ENCODE assay signal across 13 cellular contexts in genomic region chr11:102421262-102421661, GRCh38. TPM values are rescaled to one million over a fixed set of nuclear protein-coding genes. Genes with fewer than 3 reads are reported as not detected.
DNase-seq lines count a peak whose midpoint lies in the region; ATAC-seq, FAIRE-seq and TF ChIP-seq lines count a peak whose summit lies in the region.
"Had no signal": no experiment of that assay in that cellular context is flagged by ENCODE, and none has a peak within 500 bp of the region (broad histone marks: within the 10 kb centered on the region; RNA-seq: fewer than 3 reads in every experiment).

No MANE protein-coding gene starts in this region.

- no peaks in the 10 kb centered on the region for H3K9me3 ChIP-seq in naive thymus-derived CD4-positive, alpha-beta T cell (ENCODE audit: control insufficient read depth in 2 of 3, low read length in 3 of 3)

- H3K27me3 ChIP-seq in naive thymus-derived CD4-positive, alpha-beta T cell (ENCODE audit: control insufficient read depth in 2 of 2, insufficient read depth in 2 of 2, low read length in 2 of 2) = no peaks in the 10 kb centered on the region

- no peak for FAIRE-seq in GM12891 (lab: Jason Lieb, UNC)
- FAIRE-seq: endometrium, urothelium cell line had no signal

- H3K4me1 Mint-ChIP-seq in naive thymus-derived CD4-positive, alpha-beta T cell = peaks cover 67 to 100% (median 96%) of the 10 kb centered on the region in 7 donors

- peak; percentile 67 for DNase-seq in DMS153 treated with DMSO at 0.1 percent for 48 hours (lab: John Stamatoyannopoulos, UW; ENCODE audit: unreplicated experiment)
- peak; percentile 48 for DNase-seq in NCI-H1694 (lab: John Stamatoyannopoulos, UW)
- DNase-seq in SHP77 (lab: John Stamatoyannopoulos, UW) = peak; percentile 59 to 61
- peak in 7 of 9 donors; percentile 30 to 65 (median 52) for DNase-seq in naive thymus-derived CD4-positive, alpha-beta T cell
- no peak for DNase-seq in GM12891 (ENCODE audit: insufficient read length, low spot score)
- DNase-seq in ecto neural progenitor cell (ENCODE audit: low spot score) = no peak
- no peak for DNase-seq in HUDEP-2 (lab: John Stamatoyannopoulos, UW; ENCODE audit: unreplicated experiment in 76 of 76)
- DNase-seq: HCEC 1CT, naive B cell had no signal

- H3K27ac ChIP-seq in naive thymus-derived CD4-positive, alpha-beta T cell (ENCODE audit: low read depth, low read length) = peak overlapping the region; percentile 12
- H3K27ac ChIP-seq: HL-60 had no signal

- peak; percentile 61 for ATAC-seq in naive thymus-derived CD4-positive, alpha-beta T cell
- ATAC-seq in GM21367 (IDR thresholded peaks at IDR 0.05; ENCODE audit: unreplicated experiment) = no peak

- no peaks in the 10 kb centered on the region for H3K27me3 Mint-ChIP-seq in naive thymus-derived CD4-positive, alpha-beta T cell
- H3K27me3 Mint-ChIP-seq: naive B cell had no signal

- peaks cover 0 to 50% (median 29%) of the 10 kb centered on the region in 5 donors for H3K36me3 Mint-ChIP-seq in naive thymus-derived CD4-positive, alpha-beta T cell

- POLR2A ChIA-PET in naive thymus-derived CD4-positive, alpha-beta T cell (lab: Charles Lee) = interaction anchor here (0.7 to 2.5 kb wide), 8 partner anchors 9 to 29 kb away, joined by 3 to 9 read pairs (median 3); no protein-coding TSS in a partner anchor

- no peaks in the 10 kb centered on the region for H3K36me3 ChIP-seq in naive thymus-derived CD4-positive, alpha-beta T cell (ENCODE audit: control insufficient read depth in 2 of 3, insufficient read depth in 3 of 3, low read length in 3 of 3)

- peaks cover 13 to 75% of the 10 kb centered on the region in 2 donors for H3K4me1 ChIP-seq in naive thymus-derived CD4-positive, alpha-beta T cell (ENCODE audit: control insufficient read depth in 2 of 2, insufficient read depth in 2 of 2, low read length in 2 of 2)

- TF ChIP-seq POLR2A in GM12891 (IDR thresholded peaks at IDR 0.05; ENCODE audit: low read depth, low read length) = no peak

- H3K4me3 Mint-ChIP-seq in naive thymus-derived CD4-positive, alpha-beta T cell = peak overlapping the region in 8 of 10 donors; percentile 3 to 65 (median 54)
- H3K4me3 Mint-ChIP-seq: naive B cell had no signal

- no peak overlapping the region for H3K4me3 ChIP-seq in naive thymus-derived CD4-positive, alpha-beta T cell (ENCODE audit: low read length)

- CTCF ChIA-PET in naive thymus-derived CD4-positive, alpha-beta T cell (lab: Charles Lee) = interaction anchor here (0.7 to 1.4 kb wide), 2 partner anchors 31 to 47 kb away, joined by 3 read pairs; no protein-coding TSS in a partner anchor

- H3K27ac Mint-ChIP-seq in naive thymus-derived CD4-positive, alpha-beta T cell = peak overlapping the region in 8 of 9 donors; percentile 61 to 97 (median 88)

- H3K9me3 Mint-ChIP-seq in naive thymus-derived CD4-positive, alpha-beta T cell = peaks cover 0 to 10% (median 0%) of the 10 kb centered on the region in 11 donors

- intact Hi-C loops in naive thymus-derived CD4-positive, alpha-beta T cell (cut with micrococcal nuclease) = loop anchor here (1.0 to 2.0 kb wide), 2 partner anchors 8 to 14 kb away; no protein-coding TSS in a partner anchor

TF ChIP-seq in GM12891, 5 proteins besides CTCF, POLR2A, EP300 and RAD21:
- TF ChIP-seq TAF1 (IDR thresholded peaks at IDR 0.05; ENCODE audit: low read depth, low read length) (no peak), POLR2AphosphoS5 (IDR thresholded peaks at IDR 0.05; ENCODE audit: low read depth, low read length) (no peak), SPI1 (IDR thresholded peaks at IDR 0.05; ENCODE audit: low read depth, low read length) (no peak), POU2F2 (IDR thresholded peaks at IDR 0.05; ENCODE audit: low read depth, low read length) (no peak), PAX5 (IDR thresholded peaks at IDR 0.05; ENCODE audit: insufficient read depth, low read length, severe bottlenecking) (no peak)

RNA-seq across cellular contexts. Expression of gene TMEM123, which starts 31.3 kb away (rescaled TPM):
- total RNA-seq in naive thymus-derived CD4-positive, alpha-beta T cell = 100 to 1,000 TPM; 270 to 495 (median 437) TPM
- polyA plus RNA-seq in naive thymus-derived CD4-positive, alpha-beta T cell = 100 to 1,000 TPM; 811 to 922 TPM
- 62.2 TPM for polyA plus RNA-seq in GM12891 (2012; ENCODE audit: low read depth, missing spikeins)

Comparison
In these comparisons a context has a peak if more than half of its experiments do, and no peak if none do; other contexts are left out.
1. DNase-seq: peak in DMS153 treated with DMSO at 0.1 percent for 48 hours (single experiment), NCI-H1694 (single experiment), SHP77 (2 of 2) and naive thymus-derived CD4-positive, alpha-beta T cell (7 of 9); none in GM12891 (single experiment), ecto neural progenitor cell (single experiment) and HUDEP-2 (0 of 76).